1 cellular context compared by ENCODE assay signal in genomic region chr1:25998075-25998761, GRCh38.
A peak's percentile ranks its signal among the peaks of the same experiment; 100 is the strongest.
TF ChIP-seq lines count a peak whose summit lies in the region.

No MANE protein-coding gene starts in this region.

TF ChIP-seq in GM12878, 131 proteins besides CTCF, POLR2A, EP300 and RAD21 (continued from another document and continues in another):
- TF ChIP-seq NKRF (conservative IDR thresholded peaks at IDR 0.05) (peak; percentile 32; the same call in 1 of the 2 replicates), ZNF24 (IDR thresholded peaks at IDR 0.05) (peak; percentile 68), PAX5 (IDR thresholded peaks at IDR 0.05; ENCODE audit: borderline replicate concordance, low read depth, low read length) (peak; percentile 72; the same call in 1 of the 2 replicates), ETV6 (conservative IDR thresholded peaks at IDR 0.05 in 1 of 2, IDR thresholded peaks at IDR 0.05 in 1 of 2; ENCODE audit: borderline replicate concordance in 1 of 2, low read depth in 1 of 2) (peak in 1 of 2 experiments; percentile 67; a peak in 2 of 4 replicates), MTA2 (IDR thresholded peaks at IDR 0.05; ENCODE audit: low read depth) (peak; percentile 69), HCFC1 (IDR thresholded peaks at IDR 0.05; ENCODE audit: low read length) (peak; percentile 100), NR2F1 (conservative IDR thresholded peaks at IDR 0.05) (peak; percentile 64; the same call in 1 of the 2 replicates), RAD51 (IDR thresholded peaks at IDR 0.05) (peak; percentile 87), NBN (IDR thresholded peaks at IDR 0.05) (peak; percentile 97), ZNF384 (IDR thresholded peaks at IDR 0.05; ENCODE audit: borderline replicate concordance, low read depth, low read length) (peak; percentile 26; the same call in 1 of the 2 replicates), GATAD2B (conservative IDR thresholded peaks at IDR 0.05; ENCODE audit: low read depth) (peak; percentile 58), SMC3 (IDR thresholded peaks at IDR 0.05; ENCODE audit: borderline replicate concordance, low read length) (peak; percentile 100), E4F1 (IDR thresholded peaks at IDR 0.05; ENCODE audit: borderline replicate concordance, partially characterized antibody) (no peak), MEF2B (IDR thresholded peaks at IDR 0.05; ENCODE audit: partially characterized antibody, poor library complexity, severe bottlenecking) (peak; percentile 70), SMARCA5 (IDR thresholded peaks at IDR 0.05) (peak; percentile 98), ZBTB33 (IDR thresholded peaks at IDR 0.05) (no peak), RCOR1 (conservative IDR thresholded peaks at IDR 0.05; ENCODE audit: low read depth, low read length) (peak; percentile 86; the same call in 1 of the 2 replicates), CBFB (IDR thresholded peaks at IDR 0.05; ENCODE audit: low read depth) (peak; percentile 77; the same call in 1 of the 2 replicates), POLR2AphosphoS2 (IDR thresholded peaks at IDR 0.05; ENCODE audit: low read depth, low read length) (no peak), BHLHE40 (IDR thresholded peaks at IDR 0.05; ENCODE audit: borderline replicate concordance in 1 of 2, low read depth in 2 of 2, low read length in 1 of 2) (peak; percentile 93 to 96), BRCA1 (IDR thresholded peaks at IDR 0.05; ENCODE audit: low read depth, low read length) (peak; percentile 58; the same call in 1 of the 2 replicates), BCL11A (IDR thresholded peaks at IDR 0.05; ENCODE audit: low read depth, low read length) (no peak), WRNIP1 (IDR thresholded peaks at IDR 0.05; ENCODE audit: borderline replicate concordance, low read depth, low read length) (0 out of 2 replicates have a peak, but pooled peaks have one; percentile 90), SUPT20H (IDR thresholded peaks at IDR 0.05; ENCODE audit: borderline replicate concordance, control insufficient read depth, low read depth, low read length) (no peak), PBX3 (IDR thresholded peaks at IDR 0.05; ENCODE audit: insufficient replicate concordance, low read depth, low read length) (peak; percentile 93), MXI1 (IDR thresholded peaks at IDR 0.05; ENCODE audit: low read depth, low read length) (peak; percentile 87), TCF3 (IDR thresholded peaks at IDR 0.05; ENCODE audit: borderline replicate concordance, insufficient read depth, low read depth, low read length) (0 out of 2 replicates have a peak, but pooled peaks have one; percentile 71), ATF7 (IDR thresholded peaks at IDR 0.05; ENCODE audit: low read depth) (peak; percentile 69), PAX8 (IDR thresholded peaks at IDR 0.05) (no peak), BCL3 (IDR thresholded peaks at IDR 0.05; ENCODE audit: borderline replicate concordance, insufficient read depth, low read depth, low read length, poor library complexity, severe bottlenecking) (no peak), CREM (IDR thresholded peaks at IDR 0.05; ENCODE audit: low read depth) (peak; percentile 98), SKIL (IDR thresholded peaks at IDR 0.05; ENCODE audit: low read depth, poor library complexity, severe bottlenecking) (peak; percentile 82), POLR2AphosphoS5 (IDR thresholded peaks at IDR 0.05; ENCODE audit: low read length) (no peak), EED (IDR thresholded peaks at IDR 0.05; ENCODE audit: low read depth) (peak; percentile 73; the same call in 1 of the 2 replicates), CHD4 (IDR thresholded peaks at IDR 0.05) (no peak), CHD1 (IDR thresholded peaks at IDR 0.05; ENCODE audit: low read depth, low read length) (no peak; the same call in 1 of the 2 replicates), RBBP5 (conservative IDR thresholded peaks at IDR 0.05) (no peak), ELK1 (IDR thresholded peaks at IDR 0.05; ENCODE audit: low read depth, low read length) (peak; percentile 35; the same call in 1 of the 2 replicates), TAF1 (IDR thresholded peaks at IDR 0.05; ENCODE audit: borderline replicate concordance, low read depth, low read length) (peak; percentile 80; the same call in 1 of the 2 replicates), TARDBP (IDR thresholded peaks at IDR 0.05; ENCODE audit: borderline replicate concordance) (peak; percentile 97), RELA (IDR thresholded peaks at IDR 0.05; ENCODE audit: borderline replicate concordance, partially characterized antibody) (peak; percentile 86), E2F8 (IDR thresholded peaks at IDR 0.05; ENCODE audit: low read depth, partially characterized antibody) (peak; percentile 82), FOXK2 (IDR thresholded peaks at IDR 0.05) (no peak), SRF (IDR thresholded peaks at IDR 0.05; ENCODE audit: low read depth in 2 of 2, low read length in 2 of 2) (0 out of 4 replicates have a peak, but pooled peaks of 1 of the 2 experiments have one; percentile 4), BACH1 (IDR thresholded peaks at IDR 0.05; ENCODE audit: borderline replicate concordance) (no peak), CEBPB (IDR thresholded peaks at IDR 0.05; ENCODE audit: borderline replicate concordance in 1 of 2, low read depth in 2 of 2, low read length in 2 of 2) (peak in 1 of 2 experiments; percentile 78; a peak in 2 of 4 replicates), SMAD1 (IDR thresholded peaks at IDR 0.05; ENCODE audit: low read depth, partially characterized antibody) (peak; percentile 21), MYC (IDR thresholded peaks at IDR 0.05; ENCODE audit: insufficient read depth, insufficient read length, insufficient replicate concordance, low read length, severe bottlenecking) (peak; percentile 59), SIX5 (IDR thresholded peaks at IDR 0.05; ENCODE audit: low read depth, low read length, severe bottlenecking) (peak; percentile 100), YBX1 (IDR thresholded peaks at IDR 0.05) (no peak), SREBF1 (IDR thresholded peaks at IDR 0.05; ENCODE audit: low read length) (peak; percentile 93), NR2C1 (IDR thresholded peaks at IDR 0.05) (peak; percentile 90), SP1 (IDR thresholded peaks at IDR 0.05; ENCODE audit: low read depth, low read length) (peak; percentile 79)
